In genomic region chr9:120933310-120934044, GRCh38 we compare ENCODE assay signal across 9 cellular contexts. TPM values are rescaled to one million over a fixed set of nuclear protein-coding genes. Genes with fewer than 3 reads are reported as not detected.
DNase-seq lines count a peak whose midpoint lies in the region; ATAC-seq, FAIRE-seq and TF ChIP-seq lines count a peak whose summit lies in the region.
"Had no signal": no experiment of that assay in that cellular context is flagged by ENCODE, and none has a peak within 500 bp of the region (broad histone marks: within the 10 kb centered on the region; RNA-seq: fewer than 3 reads in every experiment).

No MANE protein-coding gene starts in this region.

- POLR2A ChIA-PET in CD4-positive, alpha-beta T cell (lab: Charles Lee), result interaction anchor here (0.7 to 21.8 kb wide), 5 partner anchors 33 to 140 kb away, joined by 3 to 1343 read pairs (median 6); partner anchors contain the start of genes FBXW2 and PHF19

- CTCF ChIA-PET in CD4-positive, alpha-beta T cell (lab: Charles Lee), result interaction anchor here (1.1 to 1.4 kb wide), 2 partner anchors 64 to 66 kb away, joined by 3 read pairs; no protein-coding TSS in a partner anchor

- H3K27ac Mint-ChIP-seq in CD4-positive, alpha-beta T cell, result peak overlapping the region; percentile 100
- H3K27ac Mint-ChIP-seq in activated naive CD8-positive, alpha-beta T cell treated with anti-CD3 and anti-CD28 coated beads, Interleukin-2, amount 50 U/mL, for 24 hours, result peak overlapping the region; percentile 100
- H3K27ac Mint-ChIP-seq in natural killer cell treated with Interleukin-12 subunit alpha and Interleukin-12 subunit beta and Interleukin-15 and Interleukin-18, amount 100 ng/mL, for 72 hours, result peak overlapping the region; percentile 97

- peaks cover 76% of the 10 kb centered on the region for H3K4me1 Mint-ChIP-seq in CD4-positive, alpha-beta T cell (ENCODE audit: low read depth)
- peaks cover 85% of the 10 kb centered on the region for H3K4me1 Mint-ChIP-seq in activated naive CD8-positive, alpha-beta T cell treated with anti-CD3 and anti-CD28 coated beads, Interleukin-2, amount 50 U/mL, for 24 hours
- H3K4me1 Mint-ChIP-seq in natural killer cell treated with Interleukin-12 subunit alpha and Interleukin-12 subunit beta and Interleukin-15 and Interleukin-18, amount 100 ng/mL, for 72 hours (ENCODE audit: low read depth in 2 of 2), result peaks cover 67 to 73% of the 10 kb centered on the region in 2 donors

- H3K4me1 ChIP-seq in osteoblast (ENCODE audit: insufficient read depth, low read length) (peaks cover 61% of the 10 kb centered on the region), ovary (ENCODE audit: insufficient read depth) (peaks cover 38% of the 10 kb centered on the region)

- ATAC-seq in CD4-positive, alpha-beta T cell (ENCODE audit: poor library complexity), result no peak
- no peak for ATAC-seq in activated naive CD8-positive, alpha-beta T cell treated with anti-CD3 and anti-CD28 coated beads, Interleukin-2, amount 50 U/mL, for 24 hours
- ATAC-seq in natural killer cell treated with Interleukin-12 subunit alpha and Interleukin-12 subunit beta and Interleukin-15 and Interleukin-18, amount 100 ng/mL, for 72 hours, result no peak

- peak; percentile 60 for FAIRE-seq in GM18507 (lab: Jason Lieb, UNC)

- DNase-seq in CD4-positive, alpha-beta T cell, result no peak
- DNase-seq in GM18507 (ENCODE audit: extremely low spot score, insufficient read length, low read depth) (no peak), osteoblast (ENCODE audit: insufficient read length, low spot score, missing footprints) (no peak), ovary (no peak), DMS 273 treated with DMSO at 0.1 percent for 48 hours (lab: John Stamatoyannopoulos, UW) (no peak)
- no peak for DNase-seq in activated naive CD8-positive, alpha-beta T cell treated with anti-CD3 and anti-CD28 coated beads, Interleukin-2, amount 50 U/mL, for 24 hours
- peak; percentile 80 for DNase-seq in natural killer cell treated with Interleukin-12 subunit alpha and Interleukin-12 subunit beta and Interleukin-15 and Interleukin-18, amount 100 ng/mL, for 72 hours (ENCODE audit: low spot score)
- DNase-seq: caudate nucleus, NCI-H2081 treated with DMSO at 0.1 percent for 48 hours had no signal

- no peaks in the 10 kb centered on the region for H4K20me1 ChIP-seq in osteoblast (ENCODE audit: insufficient read depth, low read length)

- no peaks in the 10 kb centered on the region for H3K9me3 Mint-ChIP-seq in CD4-positive, alpha-beta T cell
- no peaks in the 10 kb centered on the region for H3K9me3 Mint-ChIP-seq in activated naive CD8-positive, alpha-beta T cell treated with anti-CD3 and anti-CD28 coated beads, Interleukin-2, amount 50 U/mL, for 24 hours
- H3K9me3 Mint-ChIP-seq in natural killer cell treated with Interleukin-12 subunit alpha and Interleukin-12 subunit beta and Interleukin-15 and Interleukin-18, amount 100 ng/mL, for 72 hours, result no peaks in the 10 kb centered on the region

- peak overlapping the region; percentile 100 for H3K27ac ChIP-seq in CD4-positive, alpha-beta T cell (ENCODE audit: low read depth, low read length)
- H3K27ac ChIP-seq in osteoblast (ENCODE audit: low read depth, low read length), result no peak overlapping the region
- H3K27ac ChIP-seq in ovary, result peak overlapping the region in 1 of 2 donors; percentile 80

- no peaks in the 10 kb centered on the region for H3K27me3 ChIP-seq in CD4-positive, alpha-beta T cell (ENCODE audit: control insufficient read depth, insufficient read depth, low read length)
- H3K27me3 ChIP-seq in osteoblast (ENCODE audit: insufficient read depth, low read length) (no peaks in the 10 kb centered on the region), ovary (no peaks in the 10 kb centered on the region)

- no peak for TF ChIP-seq CTCF in CD4-positive, alpha-beta T cell (IDR thresholded peaks at IDR 0.05)
- TF ChIP-seq CTCF in osteoblast (IDR thresholded peaks at IDR 0.05; ENCODE audit: extremely low read depth, low read depth, low read length), result no peak
- TF ChIP-seq CTCF in ovary (IDR thresholded peaks at IDR 0.05), result no peak

- H2AFZ ChIP-seq in osteoblast (ENCODE audit: low read length), result no peak overlapping the region

- intact Hi-C loops in CD4-positive, alpha-beta T cell (cut with DNase I, micrococcal nuclease), result loop anchor here in 1 of 2 experiments (5.0 kb wide), 1 partner anchor 49 kb away; no protein-coding TSS in a partner anchor
- intact Hi-C loops in ovary (cut with DNase I), result loop anchor here in 3 of 4 donors (5.0 to 10.0 kb wide), 3 partner anchors 51 to 59 kb away; partner anchors contain the start of gene PHF19 (in 2 of the 3)

- H3K4me3 Mint-ChIP-seq in CD4-positive, alpha-beta T cell, result no peak overlapping the region
- H3K4me3 Mint-ChIP-seq in activated naive CD8-positive, alpha-beta T cell treated with anti-CD3 and anti-CD28 coated beads, Interleukin-2, amount 50 U/mL, for 24 hours, result peak overlapping the region; percentile 37
- H3K4me3 Mint-ChIP-seq in natural killer cell treated with Interleukin-12 subunit alpha and Interleukin-12 subunit beta and Interleukin-15 and Interleukin-18, amount 100 ng/mL, for 72 hours, result peak overlapping the region; percentile 62

- no peaks in the 10 kb centered on the region for H3K79me2 ChIP-seq in osteoblast (ENCODE audit: insufficient read depth, low read length)

- TF ChIP-seq POLR2A in ovary (IDR thresholded peaks at IDR 0.05), result no peak

- H3K4me3 ChIP-seq in osteoblast (ENCODE audit: insufficient read depth, low read length), result no peak overlapping the region
- no peak overlapping the region for H3K4me3 ChIP-seq in ovary

- H3K36me3 Mint-ChIP-seq in CD4-positive, alpha-beta T cell (ENCODE audit: low read depth), result no peaks in the 10 kb centered on the region
- H3K36me3 Mint-ChIP-seq in activated naive CD8-positive, alpha-beta T cell treated with anti-CD3 and anti-CD28 coated beads, Interleukin-2, amount 50 U/mL, for 24 hours (ENCODE audit: low read depth), result peaks cover 6% of the 10 kb centered on the region
- no peaks in the 10 kb centered on the region for H3K36me3 Mint-ChIP-seq in natural killer cell treated with Interleukin-12 subunit alpha and Interleukin-12 subunit beta and Interleukin-15 and Interleukin-18, amount 100 ng/mL, for 72 hours

- no peak for TF ChIP-seq EP300 in ovary (IDR thresholded peaks at IDR 0.05)

- 57 to 69% (median 64%) methylated on average over 8 of the region's 8 CpGs for WGBS in ovary, 3 donors

- no peaks in the 10 kb centered on the region for H3K9me3 ChIP-seq in CD4-positive, alpha-beta T cell (ENCODE audit: control insufficient read depth, low read length)
- H3K9me3 ChIP-seq in osteoblast (ENCODE audit: low read depth, low read length) (no peaks in the 10 kb centered on the region), ovary (no peaks in the 10 kb centered on the region)

- no peaks in the 10 kb centered on the region for H3K27me3 Mint-ChIP-seq in CD4-positive, alpha-beta T cell
- no peaks in the 10 kb centered on the region for H3K27me3 Mint-ChIP-seq in activated naive CD8-positive, alpha-beta T cell treated with anti-CD3 and anti-CD28 coated beads, Interleukin-2, amount 50 U/mL, for 24 hours
- H3K27me3 Mint-ChIP-seq in natural killer cell treated with Interleukin-12 subunit alpha and Interleukin-12 subunit beta and Interleukin-15 and Interleukin-18, amount 100 ng/mL, for 72 hours, result no peaks in the 10 kb centered on the region

- H3K36me3 ChIP-seq in osteoblast (ENCODE audit: insufficient read depth, low read length) (no peaks in the 10 kb centered on the region), ovary (no peaks in the 10 kb centered on the region)

- H3K4me2 ChIP-seq in osteoblast (ENCODE audit: insufficient read depth, low read length), result no peak overlapping the region

RNA-seq across cellular contexts. Expression of gene TRAF1, which starts 6.9 kb away (rescaled TPM):
- total RNA-seq in CD4-positive, alpha-beta T cell, result 10 to 100 TPM; 60.3 to 61.7 TPM
- 100 to 1,000 TPM; 145 to 375 TPM for total RNA-seq in natural killer cell treated with Interleukin-12 subunit alpha and Interleukin-12 subunit beta and Interleukin-15 and Interleukin-18, amount 100 ng/mL, for 72 hours
- total RNA-seq in osteoblast (0.88 and 1.8 TPM in 2 replicates), ovary (1 to 10 TPM; 4.1 to 9.4 (median 5.5) TPM)
- polyA plus RNA-seq in ovary, result 1 to 10 TPM; 4.4 to 6.2 TPM

RNA-seq across cellular contexts. Expression of gene PHF19, which starts 56.5 kb away (rescaled TPM):
- total RNA-seq in CD4-positive, alpha-beta T cell, result 10 to 100 TPM; 60.3 to 63.0 TPM
- total RNA-seq in natural killer cell treated with Interleukin-12 subunit alpha and Interleukin-12 subunit beta and Interleukin-15 and Interleukin-18, amount 100 ng/mL, for 72 hours, result 100 to 1,000 TPM in 1 of 2 donors, 10 to 100 TPM in 1; 97.4 to 177 TPM
- 13.8 and 16.6 TPM in 2 replicates for total RNA-seq in osteoblast
- total RNA-seq in ovary, result 10 to 100 TPM; 16.8 to 56.0 (median 42.8) TPM
- polyA plus RNA-seq in ovary, result 10 to 100 TPM; 24.1 to 26.6 TPM

Comparison
In these comparisons a context has a peak if more than half of its experiments do, and no peak if none do; other contexts are left out.
1. RNA of gene TRAF1, which starts 6.9 kb away (total RNA-seq): 145 to 375 TPM in natural killer cell treated with Interleukin-12 subunit alpha and Interleukin-12 subunit beta and Interleukin-15 and Interleukin-18, amount 100 ng/mL, for 72 hours and 60.3 to 61.7 TPM in CD4-positive, alpha-beta T cell; 4.1 to 9.4 TPM in ovary and 0.88 to 1.8 TPM in osteoblast; every median in the first group is over 4 times any median in the second.
2. Peak in every context shown above with its lines, with median percentiles within 50 percentile points of each other: H3K27ac Mint-ChIP-seq.